ENCODE assay signal across 1 cellular context in the genomic region with DNA sequence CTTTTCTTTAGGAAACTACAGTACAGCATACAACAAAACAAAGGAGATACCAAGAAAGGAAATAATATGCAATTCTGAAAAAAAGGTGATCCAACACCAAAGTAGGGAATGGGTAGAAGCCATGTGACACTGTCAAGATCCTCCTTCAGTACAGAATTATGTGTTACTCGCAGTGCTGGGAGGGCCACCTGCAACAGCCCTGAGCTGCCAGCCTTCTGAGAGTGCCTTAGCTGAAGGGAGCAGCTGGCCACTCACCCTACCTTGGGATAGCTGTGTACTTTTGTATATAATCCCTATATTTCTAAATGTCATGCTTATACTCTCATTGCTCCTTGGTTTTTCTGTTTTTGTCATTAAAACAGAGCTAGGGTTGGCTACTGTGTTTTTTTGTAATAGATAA.
TF ChIP-seq lines count a peak whose summit lies in the region.

No MANE protein-coding gene starts in this region.

TF ChIP-seq in GM23338, 12 proteins besides CTCF, POLR2A, EP300 and RAD21 (continued from another document):
- TF ChIP-seq, protein P1, sequence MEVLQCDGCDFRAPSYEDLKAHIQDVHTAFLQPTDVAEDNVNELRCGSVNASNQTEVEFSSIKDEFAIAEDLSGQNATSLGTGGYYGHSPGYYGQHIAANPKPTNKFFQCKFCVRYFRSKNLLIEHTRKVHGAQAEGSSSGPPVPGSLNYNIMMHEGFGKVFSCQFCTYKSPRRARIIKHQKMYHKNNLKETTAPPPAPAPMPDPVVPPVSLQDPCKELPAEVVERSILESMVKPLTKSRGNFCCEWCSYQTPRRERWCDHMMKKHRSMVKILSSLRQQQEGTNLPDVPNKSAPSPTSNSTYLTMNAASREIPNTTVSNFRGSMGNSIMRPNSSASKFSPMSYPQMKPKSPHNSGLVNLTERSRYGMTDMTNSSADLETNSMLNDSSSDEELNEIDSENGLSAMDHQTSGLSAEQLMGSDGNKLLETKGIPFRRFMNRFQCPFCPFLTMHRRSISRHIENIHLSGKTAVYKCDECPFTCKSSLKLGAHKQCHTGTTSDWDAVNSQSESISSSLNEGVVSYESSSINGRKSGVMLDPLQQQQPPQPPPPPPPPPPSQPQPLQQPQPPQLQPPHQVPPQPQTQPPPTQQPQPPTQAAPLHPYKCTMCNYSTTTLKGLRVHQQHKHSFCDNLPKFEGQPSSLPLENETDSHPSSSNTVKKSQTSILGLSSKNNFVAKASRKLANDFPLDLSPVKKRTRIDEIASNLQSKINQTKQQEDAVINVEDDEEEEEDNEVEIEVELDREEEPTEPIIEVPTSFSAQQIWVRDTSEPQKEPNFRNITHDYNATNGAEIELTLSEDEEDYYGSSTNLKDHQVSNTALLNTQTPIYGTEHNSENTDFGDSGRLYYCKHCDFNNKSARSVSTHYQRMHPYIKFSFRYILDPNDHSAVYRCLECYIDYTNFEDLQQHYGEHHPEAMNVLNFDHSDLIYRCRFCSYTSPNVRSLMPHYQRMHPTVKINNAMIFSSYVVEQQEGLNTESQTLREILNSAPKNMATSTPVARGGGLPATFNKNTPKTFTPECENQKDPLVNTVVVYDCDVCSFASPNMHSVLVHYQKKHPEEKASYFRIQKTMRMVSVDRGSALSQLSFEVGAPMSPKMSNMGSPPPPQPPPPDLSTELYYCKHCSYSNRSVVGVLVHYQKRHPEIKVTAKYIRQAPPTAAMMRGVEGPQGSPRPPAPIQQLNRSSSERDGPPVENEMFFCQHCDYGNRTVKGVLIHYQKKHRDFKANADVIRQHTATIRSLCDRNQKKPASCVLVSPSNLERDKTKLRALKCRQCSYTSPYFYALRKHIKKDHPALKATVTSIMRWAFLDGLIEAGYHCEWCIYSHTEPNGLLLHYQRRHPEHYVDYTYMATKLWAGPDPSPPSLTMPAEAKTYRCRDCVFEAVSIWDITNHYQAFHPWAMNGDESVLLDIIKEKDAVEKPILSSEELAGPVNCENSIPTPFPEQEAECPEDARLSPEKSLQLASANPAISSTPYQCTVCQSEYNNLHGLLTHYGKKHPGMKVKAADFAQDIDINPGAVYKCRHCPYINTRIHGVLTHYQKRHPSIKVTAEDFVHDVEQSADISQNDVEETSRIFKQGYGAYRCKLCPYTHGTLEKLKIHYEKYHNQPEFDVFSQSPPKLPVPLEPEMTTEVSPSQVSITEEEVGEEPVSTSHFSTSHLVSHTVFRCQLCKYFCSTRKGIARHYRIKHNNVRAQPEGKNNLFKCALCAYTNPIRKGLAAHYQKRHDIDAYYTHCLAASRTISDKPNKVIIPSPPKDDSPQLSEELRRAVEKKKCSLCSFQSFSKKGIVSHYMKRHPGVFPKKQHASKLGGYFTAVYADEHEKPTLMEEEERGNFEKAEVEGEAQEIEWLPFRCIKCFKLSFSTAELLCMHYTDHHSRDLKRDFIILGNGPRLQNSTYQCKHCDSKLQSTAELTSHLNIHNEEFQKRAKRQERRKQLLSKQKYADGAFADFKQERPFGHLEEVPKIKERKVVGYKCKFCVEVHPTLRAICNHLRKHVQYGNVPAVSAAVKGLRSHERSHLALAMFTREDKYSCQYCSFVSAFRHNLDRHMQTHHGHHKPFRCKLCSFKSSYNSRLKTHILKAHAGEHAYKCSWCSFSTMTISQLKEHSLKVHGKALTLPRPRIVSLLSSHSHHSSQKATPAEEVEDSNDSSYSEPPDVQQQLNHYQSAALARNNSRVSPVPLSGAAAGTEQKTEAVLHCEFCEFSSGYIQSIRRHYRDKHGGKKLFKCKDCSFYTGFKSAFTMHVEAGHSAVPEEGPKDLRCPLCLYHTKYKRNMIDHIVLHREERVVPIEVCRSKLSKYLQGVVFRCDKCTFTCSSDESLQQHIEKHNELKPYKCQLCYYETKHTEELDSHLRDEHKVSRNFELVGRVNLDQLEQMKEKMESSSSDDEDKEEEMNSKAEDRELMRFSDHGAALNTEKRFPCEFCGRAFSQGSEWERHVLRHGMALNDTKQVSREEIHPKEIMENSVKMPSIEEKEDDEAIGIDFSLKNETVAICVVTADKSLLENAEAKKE (CRISPR knock-in tag; IDR thresholded peaks at IDR 0.05), result no peak
- no peak for TF ChIP-seq STAT1 (IDR thresholded peaks at IDR 0.05; ENCODE audit: unreplicated experiment)
- TF ChIP-seq EZH2 (IDR thresholded peaks at IDR 0.05; ENCODE audit: low read depth, unreplicated experiment), result no peak
- TF ChIP-seq JUNB (IDR thresholded peaks at IDR 0.05; ENCODE audit: unreplicated experiment), result no peak
- TF ChIP-seq ZNF114 (CRISPR knock-in tag; IDR thresholded peaks at IDR 0.05), result no peak
- TF ChIP-seq CREB1 (CRISPR knock-in tag; IDR thresholded peaks at IDR 0.05; ENCODE audit: low read depth), result no peak
- no peak for TF ChIP-seq REST (IDR thresholded peaks at IDR 0.05; ENCODE audit: unreplicated experiment)
TF ChIP-seq in GM23338: peak in this region for 0.
